In the genomic region with DNA sequence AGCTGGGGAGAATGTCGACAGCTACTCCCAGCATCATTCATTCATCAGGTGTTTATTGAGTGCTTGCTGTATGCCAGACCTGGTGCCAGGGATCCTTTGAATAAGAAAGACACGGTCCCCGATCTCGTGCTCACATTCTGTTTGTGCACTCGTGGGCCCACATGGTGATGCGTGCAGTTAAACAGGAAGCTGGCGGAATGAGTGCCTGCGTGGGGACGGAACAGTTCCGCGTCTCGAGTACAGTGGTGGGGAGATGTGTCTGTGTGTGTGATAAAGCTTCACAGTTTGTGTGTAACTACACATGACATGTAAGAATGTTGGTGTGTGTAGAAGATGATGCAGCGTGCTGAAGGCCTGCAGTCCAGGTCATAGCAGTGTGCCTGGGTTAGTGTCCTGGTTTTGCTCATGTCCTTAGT, we compare ENCODE assay signal across 8 cellular contexts. TPM values are rescaled to one million over a fixed set of nuclear protein-coding genes. Genes with fewer than 3 reads are reported as not detected.
DNase-seq lines count a peak whose midpoint lies in the region; ATAC-seq, FAIRE-seq and TF ChIP-seq lines count a peak whose summit lies in the region.

No MANE protein-coding gene starts in this region.

- H3K4me1 ChIP-seq in OCI-LY7 (ENCODE audit: insufficient read depth, low read length, poor library complexity, severe bottlenecking): peaks cover 90% of the 10 kb centered on the region

- no peak overlapping the region for H2AFZ ChIP-seq in OCI-LY7 (ENCODE audit: low read length)

- TF ChIP-seq CTCF in OCI-LY7 (conservative IDR thresholded peaks at IDR 0.05; ENCODE audit: low read length) (no peak), bronchial epithelial cell (IDR thresholded peaks at IDR 0.05; ENCODE audit: insufficient read depth, low read length, severe bottlenecking) (no peak)

- no peaks in the 10 kb centered on the region for H3K9me2 ChIP-seq in OCI-LY7 (ENCODE audit: insufficient read depth, low read length)

- peaks cover 95% of the 10 kb centered on the region for H3K79me2 ChIP-seq in OCI-LY7 (ENCODE audit: insufficient read depth, low read depth, low read length)

- peaks cover 22% of the 10 kb centered on the region for H4K20me1 ChIP-seq in OCI-LY7 (ENCODE audit: insufficient read depth, low read length)

- ATAC-seq in GM21526 (IDR thresholded peaks at IDR 0.05; ENCODE audit: low FRiP score, unreplicated experiment): peak; percentile 10

- peak overlapping the region; percentile 97 for H3K27ac ChIP-seq in OCI-LY7 (ENCODE audit: low read depth, low read length, poor library complexity, severe bottlenecking)

- DNase-seq in OCI-LY7 (ENCODE audit: low spot score) (peak; percentile 61), bronchial epithelial cell (ENCODE audit: low read depth) (no peak), posterior vena cava (ENCODE audit: low spot score) (peak; percentile 83), NCI-H187 (lab: John Stamatoyannopoulos, UW) (no peak), NCI-H69 (lab: John Stamatoyannopoulos, UW) (no peak), HuH-7 (ENCODE audit: low spot score) (no peak), DMS 273 (lab: John Stamatoyannopoulos, UW; ENCODE audit: unreplicated experiment) (no peak)

- CTCF ChIA-PET in OCI-LY7 (lab: Charles Lee; ENCODE audit: unreplicated experiment): interaction anchor here (0.5 to 1.9 kb wide), 3 partner anchors 76 to 80 kb away, joined by 3 to 6 read pairs (median 6); no protein-coding TSS in a partner anchor

- no peaks in the 10 kb centered on the region for H3K9me3 ChIP-seq in OCI-LY7 (ENCODE audit: low read length)

- no peaks in the 10 kb centered on the region for H3K27me3 ChIP-seq in bronchial epithelial cell (ENCODE audit: control insufficient read depth, insufficient read depth, low read length)

- intact Hi-C loops in OCI-LY7 (cut with micrococcal nuclease; ENCODE audit: unreplicated experiment) (loop anchor here (2.0 to 10.0 kb wide), 4 partner anchors 37 to 1767 kb away; partner anchors contain the start of gene ZNF831), posterior vena cava (cut with DNase I) (loop anchor here in 1 of 2 donors (5.0 to 10.0 kb wide), 2 partner anchors 47 to 1010 kb away; no protein-coding TSS in a partner anchor)

- H3K36me3 ChIP-seq in OCI-LY7 (ENCODE audit: insufficient read depth, low read length) (peaks cover 94% of the 10 kb centered on the region), bronchial epithelial cell (ENCODE audit: control insufficient read depth, insufficient read depth, low read length) (peaks cover 19% of the 10 kb centered on the region)

- peak overlapping the region; percentile 91 for H3K4me2 ChIP-seq in OCI-LY7 (ENCODE audit: low read length)

- peak; percentile 99 for FAIRE-seq in bronchial epithelial cell (lab: Jason Lieb, UNC)

- POLR2A ChIA-PET in OCI-LY7 (lab: Charles Lee): interaction anchor here (0.9 to 3.2 kb wide), 9 partner anchors 9 to 222 kb away, joined by 3 to 24 read pairs (median 6); partner anchors contain the start of gene ZBP1

- BruUV-seq in OCI-LY7 (replicated peaks; lab: Mats Ljungman, UMichigan): no TSS peak

- H3K4me3 ChIP-seq in OCI-LY7 (ENCODE audit: low read depth, low read length, poor library complexity, severe bottlenecking) (peak overlapping the region; percentile 99), bronchial epithelial cell (ENCODE audit: low read depth, low read length) (no peak overlapping the region)

RNA-seq across cellular contexts. Expression of gene RBM38, which starts 6.5 kb away (rescaled TPM):
- 136 and 174 TPM in 2 replicates for total RNA-seq in OCI-LY7 (2014; rRNA removed; shearing (Covaris generic))
- total RNA-seq in OCI-LY7 (2022) (119 and 128 TPM in 2 replicates), bronchial epithelial cell (6.8 and 7.6 TPM in 2 replicates), posterior vena cava (10 to 100 TPM; 26.5 to 32.7 TPM)

RNA-seq across cellular contexts. Expression of gene RAE1, which starts 46.6 kb away (rescaled TPM):
- total RNA-seq in OCI-LY7 (2014; rRNA removed; shearing (Covaris generic)): 50.5 and 55.0 TPM in 2 replicates
- total RNA-seq in OCI-LY7 (2022) (57.4 and 58.2 TPM in 2 replicates), bronchial epithelial cell (21.6 and 25.1 TPM in 2 replicates), posterior vena cava (10 to 100 TPM; 10.6 to 14.3 TPM)

Comparison
In these comparisons a context has a peak if more than half of its experiments do, and no peak if none do; other contexts are left out.
1. DNase-seq: peak in OCI-LY7 (single experiment) and posterior vena cava (single experiment); none in bronchial epithelial cell (single experiment), NCI-H187 (0 of 2), NCI-H69 (single experiment), HuH-7 (single experiment) and DMS 273 (single experiment).